ENCODE assay signal across 24 cellular contexts in the genomic region with DNA sequence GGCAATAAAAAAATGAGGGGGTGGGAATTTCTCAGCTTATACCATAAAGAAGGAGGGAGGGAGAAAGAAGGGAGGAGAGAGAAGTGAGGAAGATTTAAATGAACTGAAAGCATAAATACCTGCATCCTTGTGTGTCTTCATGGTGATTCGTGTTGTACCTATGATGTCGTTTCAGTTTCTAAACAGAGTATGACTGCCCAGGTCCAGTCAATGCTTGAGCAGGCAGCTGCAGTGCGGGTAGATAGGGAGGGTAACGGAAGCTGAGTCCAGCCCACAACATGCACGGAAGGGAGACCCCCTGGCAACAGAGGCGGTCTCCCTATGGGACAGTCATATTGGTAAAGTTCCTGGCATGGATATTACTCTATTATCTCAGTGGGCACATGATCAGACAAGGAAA.
"Had no signal": no experiment of that assay in that cellular context is flagged by ENCODE, and none has a peak within 500 bp of the region (broad histone marks: within the 10 kb centered on the region; RNA-seq: fewer than 3 reads in every experiment).

No MANE protein-coding gene starts in this region.

- FAIRE-seq: islet of Langerhans, small intestine had no signal

- H3K36me3 Mint-ChIP-seq: activated naive CD8-positive, alpha-beta T cell treated with anti-CD3 and anti-CD28 coated beads, Interleukin-2, amount 10 ng/mL, durations not matched to agents 7 days and 5 days; natural killer cell had no signal

- H3K9me3 Mint-ChIP-seq: activated CD4-positive, alpha-beta T cell treated with anti-CD3 and anti-CD28 coated beads, Interleukin-2, amount 10 ng/mL, durations not matched to agents 24 days and 14 days; activated CD8-positive, alpha-beta T cell treated with anti-CD3 and anti-CD28 coated beads for 36 hours; activated naive CD8-positive, alpha-beta T cell treated with anti-CD3 and anti-CD28 coated beads, Interleukin-2, amount 10 ng/mL, durations not matched to agents 7 days and 5 days; activated T-helper 2 cell treated with anti-CD3 and anti-CD28 coated beads, Interferon-gamma antibody, Interleukin-2, Interleukin-4, amounts not matched to agents 10 μg/mL and 5 μg/mL and 100 μg/mL, durations not matched to agents 14 hours and 24 hours and 36 hours; effector memory CD8-positive, alpha-beta T cell; natural killer cell; stimulated activated naive CD8-positive, alpha-beta T cell treated with anti-CD3 and anti-CD28 coated beads, Interleukin-15, Interleukin-2, amounts not matched to agents 100 ng/mL and 50 ng/mL, for 24 hours had no signal

- H3K27ac ChIP-seq: body of pancreas, epithelial cell of prostate, lower lobe of right lung, parathyroid adenoma, right lobe of liver, tibial nerve, uterus had no signal

- H3K36me3 ChIP-seq: right lobe of liver, uterus had no signal

- H3K27me3 ChIP-seq: body of pancreas, right lobe of liver, tibial nerve, uterus had no signal

- H3K9me3 ChIP-seq: body of pancreas, lower lobe of right lung, right lobe of liver, tibial nerve, uterus had no signal

- H3K27ac Mint-ChIP-seq: activated CD4-positive, alpha-beta T cell treated with anti-CD3 and anti-CD28 coated beads, Interleukin-2, amount 10 ng/mL, durations not matched to agents 24 days and 14 days; activated CD8-positive, alpha-beta T cell treated with anti-CD3 and anti-CD28 coated beads for 36 hours; activated naive CD8-positive, alpha-beta T cell treated with anti-CD3 and anti-CD28 coated beads, Interleukin-2, amount 10 ng/mL, durations not matched to agents 7 days and 5 days; activated T-helper 2 cell treated with anti-CD3 and anti-CD28 coated beads, Interferon-gamma antibody, Interleukin-2, Interleukin-4, amounts not matched to agents 10 μg/mL and 5 μg/mL and 100 μg/mL, durations not matched to agents 14 hours and 24 hours and 36 hours; effector memory CD8-positive, alpha-beta T cell; natural killer cell; stimulated activated naive CD8-positive, alpha-beta T cell treated with anti-CD3 and anti-CD28 coated beads, Interleukin-15, Interleukin-2, amounts not matched to agents 100 ng/mL and 50 ng/mL, for 24 hours had no signal

- DNase-seq: activated CD4-positive, alpha-beta T cell treated with anti-CD3 and anti-CD28 coated beads, Interleukin-2, amount 10 ng/mL, durations not matched to agents 24 days and 14 days; activated CD8-positive, alpha-beta T cell treated with anti-CD3 and anti-CD28 coated beads for 36 hours; activated naive CD4-positive, alpha-beta T cell treated with Interleukin-2 at 50 U/mL for 16 hours; activated naive CD8-positive, alpha-beta T cell treated with anti-CD3 and anti-CD28 coated beads, Interleukin-2, amount 10 ng/mL, durations not matched to agents 7 days and 5 days; activated T-cell treated with anti-CD3 and anti-CD28 coated beads, Interleukin-2, amount 50 U/mL, for 1 hour; amygdala; body of pancreas; effector memory CD8-positive, alpha-beta T cell; foreskin fibroblast; glutamatergic neuron; hippocampal formation; lower lobe of right lung; natural killer cell; right lobe of liver; small intestine; stimulated activated CD4-positive, alpha-beta T cell treated with anti-CD3 and anti-CD28 coated beads, Interleukin-15, amount 100 ng/mL, for 24 hours; stimulated activated CD4-positive, alpha-beta T cell treated with anti-CD3 and anti-CD28 coated beads, Interleukin-2, amount 100 ng/mL, for 48 hours; uterus had no signal

- ATAC-seq: activated CD8-positive, alpha-beta T cell treated with anti-CD3 and anti-CD28 coated beads for 36 hours; body of pancreas; effector memory CD8-positive, alpha-beta T cell; lower lobe of right lung; natural killer cell; right lobe of liver had no signal

- H3K4me3 ChIP-seq: body of pancreas, lower lobe of right lung, right lobe of liver, tibial nerve, uterus had no signal

- H3K4me1 ChIP-seq: lower lobe of right lung, parathyroid adenoma, right lobe of liver, tibial nerve, uterus had no signal

- H3K4me3 Mint-ChIP-seq: activated CD4-positive, alpha-beta T cell treated with anti-CD3 and anti-CD28 coated beads, Interleukin-2, amount 10 ng/mL, durations not matched to agents 24 days and 14 days; activated CD8-positive, alpha-beta T cell treated with anti-CD3 and anti-CD28 coated beads for 36 hours; activated naive CD8-positive, alpha-beta T cell treated with anti-CD3 and anti-CD28 coated beads, Interleukin-2, amount 10 ng/mL, durations not matched to agents 7 days and 5 days; effector memory CD8-positive, alpha-beta T cell; natural killer cell; stimulated activated naive CD8-positive, alpha-beta T cell treated with anti-CD3 and anti-CD28 coated beads, Interleukin-15, Interleukin-2, amounts not matched to agents 100 ng/mL and 50 ng/mL, for 24 hours had no signal

- H3K27me3 Mint-ChIP-seq: activated CD4-positive, alpha-beta T cell treated with anti-CD3 and anti-CD28 coated beads, Interleukin-2, amount 10 ng/mL, durations not matched to agents 24 days and 14 days; activated CD8-positive, alpha-beta T cell treated with anti-CD3 and anti-CD28 coated beads for 36 hours; activated naive CD8-positive, alpha-beta T cell treated with anti-CD3 and anti-CD28 coated beads, Interleukin-2, amount 10 ng/mL, durations not matched to agents 7 days and 5 days; effector memory CD8-positive, alpha-beta T cell; stimulated activated naive CD8-positive, alpha-beta T cell treated with anti-CD3 and anti-CD28 coated beads, Interleukin-15, Interleukin-2, amounts not matched to agents 100 ng/mL and 50 ng/mL, for 24 hours had no signal

- H3K4me1 Mint-ChIP-seq: activated CD4-positive, alpha-beta T cell treated with anti-CD3 and anti-CD28 coated beads, Interleukin-2, amount 10 ng/mL, durations not matched to agents 24 days and 14 days; activated naive CD8-positive, alpha-beta T cell treated with anti-CD3 and anti-CD28 coated beads, Interleukin-2, amount 10 ng/mL, durations not matched to agents 7 days and 5 days; natural killer cell had no signal
